15 cellular contexts compared by ENCODE assay signal in genomic region chr1:48920741-48921330, GRCh38.
"Had no signal": no experiment of that assay in that cellular context is flagged by ENCODE, and none has a peak within 500 bp of the region (broad histone marks: within the 10 kb centered on the region; RNA-seq: fewer than 3 reads in every experiment).

No MANE protein-coding gene starts in this region.

- H3K27me3 Mint-ChIP-seq: activated CD4-positive, alpha-beta memory T cell treated with anti-CD3 and anti-CD28 coated beads, Interleukin-2, amount 10 ng/mL, durations not matched to agents 7 days and 5 days; activated naive CD8-positive, alpha-beta T cell treated with anti-CD3 and anti-CD28 coated beads, Interleukin-2, amount 10 ng/mL, durations not matched to agents 7 days and 5 days had no signal

- H3K36me3 ChIP-seq: heart right ventricle, ovary, tibial artery, vagina had no signal

- H3K4me3 ChIP-seq: heart right ventricle, ovary, skin epidermis, tibial artery, vagina had no signal

- H3K9me3 ChIP-seq: heart right ventricle, ovary, tibial artery, vagina had no signal

- H3K27ac ChIP-seq: heart right ventricle, ovary, skin epidermis, tibial artery, vagina had no signal

- H3K36me3 Mint-ChIP-seq: activated naive CD8-positive, alpha-beta T cell treated with anti-CD3 and anti-CD28 coated beads, Interleukin-2, amount 10 ng/mL, durations not matched to agents 7 days and 5 days had no signal

- H3K27me3 ChIP-seq: heart right ventricle, ovary, tibial artery, vagina had no signal

- ATAC-seq: activated CD4-positive, alpha-beta T cell treated with anti-CD3 and anti-CD28 coated beads for 36 hours; activated T-cell treated with anti-CD3 and anti-CD28 coated beads, Interleukin-2, amount 50 U/mL, for 72 hours; heart right ventricle had no signal

- H3K4me3 Mint-ChIP-seq: activated CD4-positive, alpha-beta memory T cell treated with anti-CD3 and anti-CD28 coated beads, Interleukin-2, amount 10 ng/mL, durations not matched to agents 7 days and 5 days; activated CD4-positive, alpha-beta T cell treated with anti-CD3 and anti-CD28 coated beads for 36 hours; activated naive CD8-positive, alpha-beta T cell treated with anti-CD3 and anti-CD28 coated beads, Interleukin-2, amount 10 ng/mL, durations not matched to agents 7 days and 5 days; activated T-cell treated with anti-CD3 and anti-CD28 coated beads, Interleukin-2, amount 50 U/mL, for 72 hours; neural crest cell had no signal

- H3K4me1 Mint-ChIP-seq: activated CD4-positive, alpha-beta memory T cell treated with anti-CD3 and anti-CD28 coated beads, Interleukin-2, amount 10 ng/mL, durations not matched to agents 7 days and 5 days; activated CD4-positive, alpha-beta T cell treated with anti-CD3 and anti-CD28 coated beads for 36 hours; activated naive CD8-positive, alpha-beta T cell treated with anti-CD3 and anti-CD28 coated beads, Interleukin-2, amount 10 ng/mL, durations not matched to agents 7 days and 5 days had no signal

- H3K9me3 Mint-ChIP-seq: activated CD4-positive, alpha-beta memory T cell treated with anti-CD3 and anti-CD28 coated beads, Interleukin-2, amount 10 ng/mL, durations not matched to agents 7 days and 5 days; activated naive CD8-positive, alpha-beta T cell treated with anti-CD3 and anti-CD28 coated beads, Interleukin-2, amount 10 ng/mL, durations not matched to agents 7 days and 5 days; activated T-cell treated with anti-CD3 and anti-CD28 coated beads, Interleukin-2, amount 50 U/mL, for 72 hours; neural crest cell had no signal

- DNase-seq: activated CD4-positive, alpha-beta memory T cell treated with anti-CD3 and anti-CD28 coated beads, Interleukin-2, amount 10 ng/mL, durations not matched to agents 7 days and 5 days; activated CD4-positive, alpha-beta T cell treated with anti-CD3 and anti-CD28 coated beads for 36 hours; activated CD8-positive, alpha-beta memory T cell treated with anti-CD3 and anti-CD28 coated beads, Interleukin-2, amount 50 U/mL, for 4 hours; activated gamma-delta T cell treated with Interleukin-2 at 50 U/mL for 16 hours; activated naive CD8-positive, alpha-beta T cell treated with anti-CD3 and anti-CD28 coated beads, Interleukin-2, amount 10 ng/mL, durations not matched to agents 7 days and 5 days; activated T-cell treated with anti-CD3 and anti-CD28 coated beads, Interleukin-2, amount 50 U/mL, for 72 hours; foreskin melanocyte; heart right ventricle; islet precursor cell; ovary; stimulated activated CD4-positive, alpha-beta T cell treated with anti-CD3 and anti-CD28 coated beads, Interleukin-4, amount 100 ng/mL, for 4 hours; tibial artery had no signal

- H3K27ac Mint-ChIP-seq: activated CD4-positive, alpha-beta memory T cell treated with anti-CD3 and anti-CD28 coated beads, Interleukin-2, amount 10 ng/mL, durations not matched to agents 7 days and 5 days; activated CD4-positive, alpha-beta T cell treated with anti-CD3 and anti-CD28 coated beads for 36 hours; activated naive CD8-positive, alpha-beta T cell treated with anti-CD3 and anti-CD28 coated beads, Interleukin-2, amount 10 ng/mL, durations not matched to agents 7 days and 5 days; activated T-cell treated with anti-CD3 and anti-CD28 coated beads, Interleukin-2, amount 50 U/mL, for 72 hours had no signal

- H3K4me1 ChIP-seq: vagina had no signal
